ENCODE assay signal across 8 cellular contexts in genomic region chr10:124741281-124741921, GRCh38. TPM values are rescaled to one million over a fixed set of nuclear protein-coding genes. Genes with fewer than 3 reads are reported as not detected.
A peak's percentile ranks its signal among the peaks of the same experiment; 100 is the strongest.
DNase-seq lines count a peak whose midpoint lies in the region; ATAC-seq, FAIRE-seq and TF ChIP-seq lines count a peak whose summit lies in the region.

No MANE protein-coding gene starts in this region.

- H3K36me3 ChIP-seq in SJCRH30, result no peaks in the 10 kb centered on the region
- H3K36me3 ChIP-seq in gastroesophageal sphincter, result no peaks in the 10 kb centered on the region
- H3K36me3 ChIP-seq in osteoblast (ENCODE audit: insufficient read depth, low read length), result no peaks in the 10 kb centered on the region

- H3K4me2 ChIP-seq in osteoblast (ENCODE audit: insufficient read depth, low read length), result peak overlapping the region; percentile 35

- peak; percentile 89 for TF ChIP-seq RAD21 in Ishikawa (IDR thresholded peaks at IDR 0.05; ENCODE audit: low read depth)

- TF ChIP-seq CTCF in D721Med (IDR thresholded peaks at IDR 0.05; ENCODE audit: insufficient read depth, missing control alignments) (peak; percentile 88), gastroesophageal sphincter (IDR thresholded peaks at IDR 0.05) (peak; percentile 81 to 94 (median 91)), osteoblast (IDR thresholded peaks at IDR 0.05; ENCODE audit: extremely low read depth, low read depth, low read length) (peak; percentile 89), type B pancreatic cell (conservative IDR thresholded peaks at IDR 0.05) (peak; percentile 94)

- TF ChIP-seq EP300 in Ishikawa (IDR thresholded peaks at IDR 0.05; ENCODE audit: borderline replicate concordance) (no peak), gastroesophageal sphincter (IDR thresholded peaks at IDR 0.05) (no peak)

- H3K9me3 ChIP-seq in SJCRH30 (replicated peaks) (no peaks in the 10 kb centered on the region), gastroesophageal sphincter (no peaks in the 10 kb centered on the region), osteoblast (ENCODE audit: low read depth, low read length) (no peaks in the 10 kb centered on the region)

- no peak overlapping the region for H2AFZ ChIP-seq in osteoblast (ENCODE audit: low read length)

- WGBS in gastroesophageal sphincter (ENCODE audit: low coverage in 1 of 2), 2 donors, result 27 to 29% methylated on average over 7 to 9 of the region's 13 CpGs

- H3K27ac Mint-ChIP-seq in type B pancreatic cell, result peak overlapping the region; percentile 86

- TF ChIP-seq POLR2A in gastroesophageal sphincter (IDR thresholded peaks at IDR 0.05), result no peak

- peaks cover 44% of the 10 kb centered on the region for H3K79me2 ChIP-seq in osteoblast (ENCODE audit: insufficient read depth, low read length)

- H3K36me3 Mint-ChIP-seq in type B pancreatic cell, result no peaks in the 10 kb centered on the region

- H4K20me1 ChIP-seq in osteoblast (ENCODE audit: insufficient read depth, low read length), result peaks cover 32% of the 10 kb centered on the region

- H3K27me3 ChIP-seq in SJCRH30, result no peaks in the 10 kb centered on the region
- no peaks in the 10 kb centered on the region for H3K27me3 ChIP-seq in gastroesophageal sphincter
- H3K27me3 ChIP-seq in osteoblast (ENCODE audit: insufficient read depth, low read length), result no peaks in the 10 kb centered on the region

- H3K4me3 ChIP-seq in SJCRH30 (peak overlapping the region; percentile 18), gastroesophageal sphincter (peak overlapping the region in 1 of 2 donors; percentile 74), osteoblast (ENCODE audit: insufficient read depth, low read length) (no peak overlapping the region)

- H3K4me1 ChIP-seq in SJCRH30, result peaks cover 3% of the 10 kb centered on the region; the same call in 1 of the 2 replicates
- H3K4me1 ChIP-seq in gastroesophageal sphincter, result peaks cover 31 to 84% (median 70%) of the 10 kb centered on the region in 3 donors
- H3K4me1 ChIP-seq in osteoblast (ENCODE audit: insufficient read depth, low read length), result peaks cover 30% of the 10 kb centered on the region

- FAIRE-seq in D721Med (lab: Jason Lieb, UNC), result no peak

- H3K4me1 Mint-ChIP-seq in type B pancreatic cell (ENCODE audit: unreplicated experiment), result peaks cover 71% of the 10 kb centered on the region

- peak; percentile 43 for DNase-seq in D721Med (ENCODE audit: insufficient read length, low spot score)
- DNase-seq in SJCRH30, result peak; percentile 70 to 88
- peak; percentile 80 for DNase-seq in activated naive CD4-positive, alpha-beta T cell treated with anti-CD3 and anti-CD28 coated beads, Interleukin-2, amount 50 U/mL, for 16 hours
- peak; percentile 98 for DNase-seq in osteoblast (ENCODE audit: insufficient read length, low spot score, missing footprints)
- peak; percentile 82 for DNase-seq in type B pancreatic cell (ENCODE audit: extremely low spot score, unreplicated experiment)

- no peaks in the 10 kb centered on the region for H3K9me3 Mint-ChIP-seq in type B pancreatic cell

- H3K4me3 Mint-ChIP-seq in type B pancreatic cell, result peak overlapping the region; percentile 98

- ATAC-seq in GM21381 (IDR thresholded peaks at IDR 0.05; ENCODE audit: unreplicated experiment) (peak; percentile 41), gastroesophageal sphincter (peak; percentile 46)

- no peaks in the 10 kb centered on the region for H3K27me3 Mint-ChIP-seq in type B pancreatic cell

- H3K27ac ChIP-seq in SJCRH30, result peak overlapping the region; percentile 50; the same call in 1 of the 2 replicates
- peak overlapping the region; percentile 74 to 93 (median 91) for H3K27ac ChIP-seq in gastroesophageal sphincter
- H3K27ac ChIP-seq in osteoblast (ENCODE audit: low read depth, low read length), result no peak overlapping the region

TF ChIP-seq in Ishikawa, 13 proteins besides CTCF, POLR2A, EP300 and RAD21:
- TF ChIP-seq FOXM1 (IDR thresholded peaks at IDR 0.05; ENCODE audit: borderline replicate concordance, low read depth) (0 out of 2 replicates have a peak, but pooled peaks have one; percentile 31), TCF12 (IDR thresholded peaks at IDR 0.05; ENCODE audit: low read depth) (no peak), CREB1 (IDR thresholded peaks at IDR 0.05; ENCODE audit: low read depth) (no peak), TAF1 (IDR thresholded peaks at IDR 0.05; ENCODE audit: low read depth) (no peak), ZBTB7A (IDR thresholded peaks at IDR 0.05; ENCODE audit: low read depth) (no peak), TEAD4 (IDR thresholded peaks at IDR 0.05) (no peak), NFIC (IDR thresholded peaks at IDR 0.05) (no peak), USF1 (IDR thresholded peaks at IDR 0.05) (no peak), CEBPB (IDR thresholded peaks at IDR 0.05) (no peak), MAX (IDR thresholded peaks at IDR 0.05) (peak; percentile 45; the same call in 1 of the 2 replicates)

RNA-seq across cellular contexts. Expression of gene FAM53B, which starts 2.8 kb away (rescaled TPM):
- 9.4 and 10.0 TPM in 2 replicates for total RNA-seq in SJCRH30 (2014; rRNA removed; shearing (Covaris generic))
- total RNA-seq in gastroesophageal sphincter (10 to 100 TPM; 24.5 to 33.0 (median 30.2) TPM), osteoblast (12.1 and 12.7 TPM in 2 replicates), type B pancreatic cell (ENCODE audit: low replicate concordance) (25.9 and 35.9 TPM in 2 replicates)

RNA-seq across cellular contexts. Expression of gene EEF1AKMT2, which starts 50.3 kb away (rescaled TPM):
- 29.0 and 31.6 TPM in 2 replicates for total RNA-seq in SJCRH30 (2014; rRNA removed; shearing (Covaris generic))
- 10 to 100 TPM in 3 of 4 donors, 1 to 10 TPM in 1; 9.1 to 18.6 (median 10.5) TPM for total RNA-seq in gastroesophageal sphincter
- 20.3 and 20.6 TPM in 2 replicates for total RNA-seq in osteoblast
- 18.7 and 18.8 TPM in 2 replicates for total RNA-seq in type B pancreatic cell (ENCODE audit: low replicate concordance)

Comparison
In these comparisons a context has a peak if more than half of its experiments do, and no peak if none do; other contexts are left out.
1. DNase-seq: peak in every context shown above with its lines; median percentile 98 in osteoblast; 82 in type B pancreatic cell; 80 in activated naive CD4-positive, alpha-beta T cell treated with anti-CD3 and anti-CD28 coated beads, Interleukin-2, amount 50 U/mL, for 16 hours; 79 in SJCRH30; 43 in D721Med.